In the genomic region with DNA sequence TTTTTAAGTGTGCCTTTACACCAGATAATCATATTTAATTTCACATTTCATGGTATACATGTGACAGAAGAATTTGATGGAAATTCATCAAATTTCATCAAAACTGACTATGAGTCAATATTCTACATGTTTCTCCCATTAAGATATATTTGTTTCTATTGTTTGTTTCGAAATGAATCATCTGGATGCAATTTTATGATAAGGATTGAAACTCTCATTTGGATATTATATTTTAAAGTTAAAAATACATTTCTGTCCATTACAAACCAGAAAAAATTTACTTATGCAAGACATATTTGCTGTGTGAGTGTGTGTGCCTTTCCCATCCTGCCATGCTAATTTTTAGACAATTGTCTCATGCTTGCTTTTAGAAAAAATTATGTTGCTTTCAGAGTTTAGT, we compare ENCODE assay signal across 2 cellular contexts.
TF ChIP-seq lines count a peak whose summit lies in the region.

No MANE protein-coding gene starts in this region.

TF ChIP-seq in SK-N-SH treated with all-trans-retinoic acid at 6 μM for 48 hours, 23 proteins besides CTCF, POLR2A, EP300 and RAD21 (continued from another document):
- TF ChIP-seq ARNTL (CRISPR knock-in tag; IDR thresholded peaks at IDR 0.05; ENCODE audit: borderline replicate concordance, low read depth) (no peak), ESRRG (CRISPR knock-in tag; IDR thresholded peaks at IDR 0.05) (no peak), ZFP3 (CRISPR knock-in tag; IDR thresholded peaks at IDR 0.05) (no peak)

TF ChIP-seq in endothelial cell of umbilical vein, 7 proteins besides CTCF, POLR2A, EP300 and RAD21 (continued from another document):
- no peak for TF ChIP-seq MAX (IDR thresholded peaks at IDR 0.05; ENCODE audit: insufficient read depth, insufficient read length)
- TF ChIP-seq JUN (IDR thresholded peaks at IDR 0.05; ENCODE audit: borderline replicate concordance, insufficient read depth, insufficient read length, low read depth): peak; percentile 41
- TF ChIP-seq MYC (IDR thresholded peaks at IDR 0.05; ENCODE audit: low read depth, low read length): no peak
- no peak for TF ChIP-seq GATA2 (IDR thresholded peaks at IDR 0.05; ENCODE audit: insufficient read depth, insufficient read length, low read depth, low read length)
